ENCODE assay signal across 8 cellular contexts in the genomic region with DNA sequence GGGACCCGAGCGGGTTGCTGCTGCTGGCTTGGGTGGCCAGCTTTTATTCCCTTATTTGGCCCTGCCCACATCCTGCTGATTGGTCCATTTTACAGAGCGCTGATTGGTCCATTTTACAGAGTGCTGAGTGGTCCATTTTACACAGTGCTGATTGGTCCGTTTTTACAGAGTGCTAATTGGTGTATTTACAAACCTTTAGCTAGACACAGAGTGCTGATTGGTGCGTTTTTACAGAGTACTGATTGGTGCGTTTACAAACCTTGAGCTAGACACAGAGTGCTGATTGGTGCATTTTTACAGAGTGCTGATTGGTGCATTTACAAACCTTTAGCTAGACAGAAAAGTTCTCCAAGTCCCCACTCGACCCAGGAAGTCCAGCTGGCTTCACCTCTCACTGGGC. TPM values are rescaled to one million over a fixed set of nuclear protein-coding genes. Genes with fewer than 3 reads are reported as not detected.
DNase-seq lines count a peak whose midpoint lies in the region; ATAC-seq, FAIRE-seq and TF ChIP-seq lines count a peak whose summit lies in the region.
"Not testable (repeated sequence)": the region's sequence is repeated elsewhere in the genome, so short reads cannot be mapped to it uniquely, and the experiment has no call there.
"Had no signal": no experiment of that assay in that cellular context is flagged by ENCODE, and none has a peak within 500 bp of the region (broad histone marks: within the 10 kb centered on the region; RNA-seq: fewer than 3 reads in every experiment).

No MANE protein-coding gene starts in this region.

- 91 to 97% methylated on average over 6 to 7 of the region's 7 CpGs for WGBS in endodermal cell (ENCODE audit: insufficient coverage in 1 of 2, insufficient read length in 1 of 2), 2 experiments
- 96% methylated on average over 7 of the region's 7 CpGs for WGBS in HepG2 (ENCODE audit: low lambda C conversion rate)

- H3K4me3 ChIP-seq in HEK293 (ENCODE audit: low read depth, low read length); HepG2 (replicated peaks in 1 of 3; ENCODE audit: insufficient read depth in 1 of 3, low read depth in 2 of 3, low read length in 3 of 3): not testable (repeated sequence)
- H3K4me3 ChIP-seq in endodermal cell (ENCODE audit: low read length): peak overlapping the region; percentile 32

- H4K20me1 ChIP-seq in HepG2 (ENCODE audit: insufficient read depth, low read length): peaks cover 22% of the 10 kb centered on the region

- H3K4me3 Mint-ChIP-seq in WTC11, endodermal cell: not testable (repeated sequence)

- peaks cover 27% of the 10 kb centered on the region for H3K4me1 Mint-ChIP-seq in WTC11
- peaks cover 35% of the 10 kb centered on the region for H3K4me1 Mint-ChIP-seq in endodermal cell

- CTCF ChIA-PET in HEK293 (lab: Yijun Ruan, JAX): interaction anchor here (0.6 to 0.9 kb wide), 2 partner anchors 18 to 35 kb away, joined by 3 read pairs; no protein-coding TSS in a partner anchor
- CTCF ChIA-PET in RWPE1 (lab: Yijun Ruan, JAX); HepG2 (lab: Yijun Ruan, JAX; ENCODE audit: low intra/inter-chr PET ratio, low total read pairs): not testable (repeated sequence)
- CTCF ChIA-PET in WTC11 (lab: Charles Lee): interaction anchor here (0.6 to 1.2 kb wide), 4 partner anchors 17 to 353 kb away, joined by 3 read pairs; no protein-coding TSS in a partner anchor

- H3K4me1 ChIP-seq in HEK293 (ENCODE audit: control insufficient read depth, insufficient read depth, low read length) (peaks cover 19% of the 10 kb centered on the region), HepG2 (ENCODE audit: insufficient read depth, low read length) (peaks cover 16% of the 10 kb centered on the region)
- not testable (repeated sequence) for H3K4me1 ChIP-seq in endodermal cell (ENCODE audit: control insufficient read depth, insufficient read depth, low read length)

- H3K27me3 ChIP-seq in endodermal cell (ENCODE audit: control insufficient read depth, insufficient read depth, low read length, poor library complexity, severe bottlenecking); HepG2 (ENCODE audit: control insufficient read depth in 1 of 2, insufficient read depth in 2 of 2, low read length in 2 of 2): not testable (repeated sequence)

- not testable (repeated sequence) for TF ChIP-seq RAD21 in HepG2 (CRISPR knock-in tag; IDR thresholded peaks at IDR 0.05)

- not testable (repeated sequence) for H3K79me2 ChIP-seq in HepG2 (ENCODE audit: insufficient read depth, low read length)

- not testable (repeated sequence) for H3K9me3 ChIP-seq in HEK293 (ENCODE audit: control insufficient read depth, insufficient read depth, low read depth, low read length)
- peaks cover 37% of the 10 kb centered on the region for H3K9me3 ChIP-seq in endodermal cell (ENCODE audit: control insufficient read depth, low read length)
- H3K9me3 ChIP-seq in HepG2 (ENCODE audit: low read length): peaks cover 20% of the 10 kb centered on the region

- not testable (repeated sequence) for TF ChIP-seq CTCF in C4-2B (conservative IDR thresholded peaks at IDR 0.05); HEK293 (tag by site-specific recombination; IDR thresholded peaks at IDR 0.05); RWPE1 (conservative IDR thresholded peaks at IDR 0.05; ENCODE audit: low read depth); WTC11 (IDR thresholded peaks at IDR 0.05); endodermal cell (conservative IDR thresholded peaks at IDR 0.05); HepG2 (CRISPR knock-in tag; IDR thresholded peaks at IDR 0.05)

- H3K4me2 ChIP-seq in HepG2 (ENCODE audit: low read depth, low read length): not testable (repeated sequence)

- H3K36me3 Mint-ChIP-seq in WTC11 (peaks cover 25% of the 10 kb centered on the region), endodermal cell (ENCODE audit: low read depth) (peaks cover 52% of the 10 kb centered on the region)

- intact Hi-C loops in HepG2 (cut with micrococcal nuclease; ENCODE audit: unreplicated experiment): not testable (repeated sequence)

- not testable (repeated sequence) for TF ChIP-seq EP300 in HepG2 (IDR thresholded peaks at IDR 0.05; ENCODE audit: low read depth in 2 of 2, low read length in 2 of 2); HepG2 (CRISPR knock-in tag; IDR thresholded peaks at IDR 0.05; ENCODE audit: borderline replicate concordance)

- H3K9me3 Mint-ChIP-seq in WTC11 (peaks cover 18% of the 10 kb centered on the region), endodermal cell (peaks cover 45% of the 10 kb centered on the region)

- H3K27ac ChIP-seq in C4-2B (peak overlapping the region; percentile 61), RWPE1 (peak overlapping the region; percentile 23; the same call in 1 of the 2 replicates)
- not testable (repeated sequence) for H3K27ac ChIP-seq in HEK293 (ENCODE audit: extremely low read depth, low read depth, low read length); endodermal cell (ENCODE audit: low read depth, low read length); HepG2 (ENCODE audit: extremely low read length, insufficient read depth, low read length)

- TF ChIP-seq POLR2A in HepG2 (IDR thresholded peaks at IDR 0.05; ENCODE audit: insufficient read depth in 1 of 2, low read depth in 2 of 2, low read length in 2 of 2): not testable (repeated sequence)

- H3K9ac ChIP-seq in endodermal cell (ENCODE audit: extremely low read depth, low read length, poor library complexity, severe bottlenecking); HepG2 (ENCODE audit: insufficient read depth, low read depth, low read length): not testable (repeated sequence)

- H3K27me3 Mint-ChIP-seq in WTC11 (ENCODE audit: low read depth) (peaks cover 49% of the 10 kb centered on the region), endodermal cell (ENCODE audit: insufficient read depth) (peaks cover 22% of the 10 kb centered on the region)

- H2AFZ ChIP-seq in HepG2 (ENCODE audit: low read length): not testable (repeated sequence)

- not testable (repeated sequence) for FAIRE-seq in HepG2 (lab: Jason Lieb, UNC)

- DNase-seq in RWPE1 (ENCODE audit: low spot score); WTC11 (ENCODE audit: low spot score); endodermal cell; HepG2 (ENCODE audit: low spot score): not testable (repeated sequence)

- not testable (repeated sequence) for H3K27ac Mint-ChIP-seq in WTC11, endodermal cell

- not testable (repeated sequence) for ATAC-seq in WTC11, HepG2

- in situ Hi-C loops in HepG2 (cut with HindIII; ENCODE audit: extremely low pct_ligation_motif_present, low pct_unique_long_range_greater_than_20kb): not testable (repeated sequence)

- POLR2A ChIA-PET in HEK293 (lab: Yijun Ruan, JAX): interaction anchor here (0.5 to 2.3 kb wide), 7 partner anchors 9 to 120 kb away, joined by 3 to 13 read pairs (median 4); partner anchors contain the start of gene NUDT19
- POLR2A ChIA-PET in RWPE1 (lab: Yijun Ruan, JAX; ENCODE audit: low non-redundant PET); WTC11 (lab: Charles Lee): not testable (repeated sequence)
- POLR2A ChIA-PET in HepG2 (lab: Yijun Ruan, JAX): interaction anchor here (0.7 kb wide), 1 partner anchor 9 kb away, joined by 3 read pairs; the partner anchor contains the start of gene NUDT19

- H3K36me3 ChIP-seq in HEK293 (ENCODE audit: control insufficient read depth in 2 of 2, insufficient read depth in 1 of 2, low read length in 2 of 2): peaks cover 70 to 85% of the 10 kb centered on the region in 2 experiments
- H3K36me3 ChIP-seq in endodermal cell (ENCODE audit: control insufficient read depth, insufficient read depth, low read length); HepG2 (replicated peaks in 1 of 2; ENCODE audit: control insufficient read depth in 1 of 2, insufficient read depth in 2 of 2, low read length in 2 of 2): not testable (repeated sequence)

- not testable (repeated sequence) for BruUV-seq in HepG2 (replicated peaks; lab: Mats Ljungman, UMichigan)

RNA-seq across cellular contexts. Expression of gene NUDT19, which starts 8.5 kb away (rescaled TPM):
- total RNA-seq in WTC11 (2021) (2.4 to 3.0 TPM (median 2.7 TPM) in 3 replicates), endodermal cell (1 to 10 TPM; 5.8 to 6.8 TPM), HepG2 (2016; rRNA removed; fragmentation: Illumina TruSeq; extraction: Trizol) (3.6 and 3.9 TPM in 2 replicates)
- 4.3 TPM for polyA plus RNA-seq in endodermal cell (2013, experiment 1 of 2)
- 5.0 TPM for polyA plus RNA-seq in endodermal cell (2013, experiment 2 of 2)
- 0.51 and 0.53 TPM in 2 replicates for total RNA-seq in HepG2 (2016; cell fraction: cytosol; rRNA removed; fragmentation: Illumina TruSeq; extraction: Trizol; ENCODE audit: low read depth)
- total RNA-seq in HepG2 (2016; cell fraction: insoluble cytoplasmic fraction; rRNA removed; fragmentation: Illumina TruSeq; extraction: Trizol): 2.7 and 3.3 TPM in 2 replicates
- total RNA-seq in HepG2 (2016; cell fraction: membrane; rRNA removed; fragmentation: Illumina TruSeq; extraction: Trizol): 2.2 and 2.4 TPM in 2 replicates
- total RNA-seq in HepG2 (2016; cell fraction: nucleus; rRNA removed; fragmentation: Illumina TruSeq; extraction: Trizol): 2.1 and 2.5 TPM in 2 replicates
- polyA plus RNA-seq in HepG2 (2011; rRNA removed): 2.9 and 3.1 TPM in 2 replicates
- 1.7 and 2.2 TPM in 2 replicates for polyA plus RNA-seq in HepG2 (2011; cell fraction: cytosol; rRNA removed)
- polyA plus RNA-seq in HepG2 (2011; cell fraction: nucleus; rRNA removed): 1.9 and 2.2 TPM in 2 replicates
- polyA plus RNA-seq in HepG2 (2012): 2.2 and 3.2 TPM in 2 replicates
- 0.35 and 0.51 TPM in 2 replicates for polyA plus RNA-seq in HepG2 (2016; cell fraction: cytosol; fragmentation: Illumina TruSeq; extraction: Trizol; ENCODE audit: low read depth)
- polyA plus RNA-seq in HepG2 (2016; cell fraction: insoluble cytoplasmic fraction; fragmentation: Illumina TruSeq; extraction: Trizol; ENCODE audit: low read depth): 4.9 and 5.3 TPM in 2 replicates
- 1.7 TPM in 2 replicates for polyA plus RNA-seq in HepG2 (2016; cell fraction: membrane; fragmentation: Illumina TruSeq; extraction: Trizol; ENCODE audit: low read depth)
- 4.1 and 4.4 TPM in 2 replicates for polyA plus RNA-seq in HepG2 (2016; cell fraction: nucleus; fragmentation: Illumina TruSeq; extraction: Trizol; ENCODE audit: insufficient read depth, low read depth)
- 4.3 and 11.5 TPM in 2 replicates for polyA minus RNA-seq in HepG2 (2011; rRNA and poly(A)+ RNA removed; ENCODE audit: low replicate concordance)
- polyA minus RNA-seq in HepG2 (2011; cell fraction: cytosol; rRNA and poly(A)+ RNA removed): 4.1 and 5.1 TPM in 2 replicates
- polyA minus RNA-seq in HepG2 (2011; cell fraction: nucleus; rRNA and poly(A)+ RNA removed): 4.5 TPM in 2 replicates

RNA-seq across cellular contexts. Expression of gene TDRD12, which starts 19.4 kb away (rescaled TPM):
- 1.3 to 1.8 TPM (median 1.6 TPM) in 3 replicates for total RNA-seq in WTC11 (2021)
- under 1 TPM; 0.20 to 0.84 TPM for total RNA-seq in endodermal cell
- 0.18 TPM for polyA plus RNA-seq in endodermal cell (2013, experiment 1 of 2)
- polyA plus RNA-seq in endodermal cell (2013, experiment 2 of 2): 0.79 TPM
- 0.40 and 0.60 TPM in 2 replicates for total RNA-seq in HepG2 (2016; rRNA removed; fragmentation: Illumina TruSeq; extraction: Trizol)
- 0.20 TPM in 1 of 2 replicates, not detected in the other for total RNA-seq in HepG2 (2016; cell fraction: cytosol; rRNA removed; fragmentation: Illumina TruSeq; extraction: Trizol; ENCODE audit: low read depth)
- 0.39 and 0.50 TPM in 2 replicates for total RNA-seq in HepG2 (2016; cell fraction: insoluble cytoplasmic fraction; rRNA removed; fragmentation: Illumina TruSeq; extraction: Trizol)
- total RNA-seq in HepG2 (2016; cell fraction: membrane; rRNA removed; fragmentation: Illumina TruSeq; extraction: Trizol): 0.28 and 0.40 TPM in 2 replicates
- total RNA-seq in HepG2 (2016; cell fraction: nucleus; rRNA removed; fragmentation: Illumina TruSeq; extraction: Trizol): 0.38 and 0.47 TPM in 2 replicates
- 0.03 and 0.05 TPM in 2 replicates for polyA plus RNA-seq in HepG2 (2011; rRNA removed)
- 0.03 and 0.04 TPM in 2 replicates for polyA plus RNA-seq in HepG2 (2011; cell fraction: cytosol; rRNA removed)
- polyA plus RNA-seq in HepG2 (2011; cell fraction: nucleus; rRNA removed): 0.11 and 0.19 TPM in 2 replicates
- polyA plus RNA-seq in HepG2 (2012): 0.27 TPM in 1 of 2 replicates, not detected in the other
- polyA plus RNA-seq in HepG2 (2016; cell fraction: cytosol; fragmentation: Illumina TruSeq; extraction: Trizol; ENCODE audit: low read depth): 0.14 TPM in 1 of 2 replicates, not detected in the other
- polyA plus RNA-seq in HepG2 (2016; cell fraction: insoluble cytoplasmic fraction; fragmentation: Illumina TruSeq; extraction: Trizol; ENCODE audit: low read depth): 0.13 and 0.16 TPM in 2 replicates
- 0.13 TPM in 1 of 2 replicates, not detected in the other for polyA plus RNA-seq in HepG2 (2016; cell fraction: membrane; fragmentation: Illumina TruSeq; extraction: Trizol; ENCODE audit: low read depth)
- 0.99 and 1.5 TPM in 2 replicates for polyA plus RNA-seq in HepG2 (2016; cell fraction: nucleus; fragmentation: Illumina TruSeq; extraction: Trizol; ENCODE audit: insufficient read depth, low read depth)
- not detected in 2 replicates for polyA minus RNA-seq in HepG2 (2011; rRNA and poly(A)+ RNA removed; ENCODE audit: low replicate concordance)
- not detected in 2 replicates for polyA minus RNA-seq in HepG2 (2011; cell fraction: cytosol; rRNA and poly(A)+ RNA removed)
- polyA minus RNA-seq in HepG2 (2011; cell fraction: nucleus; rRNA and poly(A)+ RNA removed): 0.12 TPM in 1 of 2 replicates, not detected in the other
- polyA plus RNA-seq: BJ, CD14-positive monocyte had no signal

RNA-seq across cellular contexts. Expression of gene RGS9BP, which starts 24.5 kb away (rescaled TPM):
- 0.24 to 0.41 TPM (median 0.37 TPM) in 3 replicates for total RNA-seq in WTC11 (2021)
- total RNA-seq in endodermal cell: not detected
- polyA plus RNA-seq in endodermal cell (2013, experiment 1 of 2): 0.11 TPM
- polyA plus RNA-seq in endodermal cell (2013, experiment 2 of 2): 0.08 TPM
- not detected in 2 replicates for total RNA-seq in HepG2 (2016; rRNA removed; fragmentation: Illumina TruSeq; extraction: Trizol)
- not detected in 2 replicates for total RNA-seq in HepG2 (2016; cell fraction: cytosol; rRNA removed; fragmentation: Illumina TruSeq; extraction: Trizol; ENCODE audit: low read depth)
- 0.07 and 0.09 TPM in 2 replicates for total RNA-seq in HepG2 (2016; cell fraction: insoluble cytoplasmic fraction; rRNA removed; fragmentation: Illumina TruSeq; extraction: Trizol)
- total RNA-seq in HepG2 (2016; cell fraction: membrane; rRNA removed; fragmentation: Illumina TruSeq; extraction: Trizol): 0.06 TPM in 1 of 2 replicates, not detected in the other
- total RNA-seq in HepG2 (2016; cell fraction: nucleus; rRNA removed; fragmentation: Illumina TruSeq; extraction: Trizol): not detected in 2 replicates
- 0.01 and 0.03 TPM in 2 replicates for polyA plus RNA-seq in HepG2 (2011; rRNA removed)
- polyA plus RNA-seq in HepG2 (2011; cell fraction: cytosol; rRNA removed): 0.05 and 0.06 TPM in 2 replicates
- polyA plus RNA-seq in HepG2 (2011; cell fraction: nucleus; rRNA removed): 0.03 and 0.10 TPM in 2 replicates
- polyA plus RNA-seq in HepG2 (2012): 0.05 TPM in 1 of 2 replicates, not detected in the other
- polyA plus RNA-seq in HepG2 (2016; cell fraction: cytosol; fragmentation: Illumina TruSeq; extraction: Trizol; ENCODE audit: low read depth): not detected in 2 replicates
- polyA plus RNA-seq in HepG2 (2016; cell fraction: insoluble cytoplasmic fraction; fragmentation: Illumina TruSeq; extraction: Trizol; ENCODE audit: low read depth): not detected in 2 replicates
- not detected in 2 replicates for polyA plus RNA-seq in HepG2 (2016; cell fraction: membrane; fragmentation: Illumina TruSeq; extraction: Trizol; ENCODE audit: low read depth)
- not detected in 2 replicates for polyA plus RNA-seq in HepG2 (2016; cell fraction: nucleus; fragmentation: Illumina TruSeq; extraction: Trizol; ENCODE audit: insufficient read depth, low read depth)
- polyA minus RNA-seq in HepG2 (2011; rRNA and poly(A)+ RNA removed; ENCODE audit: low replicate concordance): 0.04 and 0.58 TPM in 2 replicates
- polyA minus RNA-seq in HepG2 (2011; cell fraction: cytosol; rRNA and poly(A)+ RNA removed): not detected in 2 replicates
- polyA minus RNA-seq in HepG2 (2011; cell fraction: nucleus; rRNA and poly(A)+ RNA removed): 0.13 TPM in 1 of 2 replicates, not detected in the other
- polyA plus RNA-seq: CD14-positive monocyte had no signal

RNA-seq across cellular contexts. Expression of gene ANKRD27, which starts 25.1 kb away (rescaled TPM):
- total RNA-seq in WTC11 (2021): 48.6 to 55.7 TPM (median 55.4 TPM) in 3 replicates
- 10 to 100 TPM; 35.1 to 35.9 TPM for total RNA-seq in endodermal cell
- polyA plus RNA-seq in endodermal cell (2013, experiment 1 of 2): 22.0 TPM
- polyA plus RNA-seq in endodermal cell (2013, experiment 2 of 2): 20.3 TPM
- 23.7 and 30.6 TPM in 2 replicates for total RNA-seq in HepG2 (2016; rRNA removed; fragmentation: Illumina TruSeq; extraction: Trizol)
- 3.9 and 4.2 TPM in 2 replicates for total RNA-seq in HepG2 (2016; cell fraction: cytosol; rRNA removed; fragmentation: Illumina TruSeq; extraction: Trizol; ENCODE audit: low read depth)
- 21.5 and 27.9 TPM in 2 replicates for total RNA-seq in HepG2 (2016; cell fraction: insoluble cytoplasmic fraction; rRNA removed; fragmentation: Illumina TruSeq; extraction: Trizol)
- total RNA-seq in HepG2 (2016; cell fraction: membrane; rRNA removed; fragmentation: Illumina TruSeq; extraction: Trizol): 13.6 and 15.8 TPM in 2 replicates
- total RNA-seq in HepG2 (2016; cell fraction: nucleus; rRNA removed; fragmentation: Illumina TruSeq; extraction: Trizol): 18.1 and 18.7 TPM in 2 replicates
- 20.4 and 22.2 TPM in 2 replicates for polyA plus RNA-seq in HepG2 (2011; rRNA removed)
- polyA plus RNA-seq in HepG2 (2011; cell fraction: cytosol; rRNA removed): 17.4 and 17.5 TPM in 2 replicates
- 25.3 and 27.9 TPM in 2 replicates for polyA plus RNA-seq in HepG2 (2011; cell fraction: nucleus; rRNA removed)
- 14.5 and 15.6 TPM in 2 replicates for polyA plus RNA-seq in HepG2 (2012)
- polyA plus RNA-seq in HepG2 (2016; cell fraction: cytosol; fragmentation: Illumina TruSeq; extraction: Trizol; ENCODE audit: low read depth): 1.1 and 1.6 TPM in 2 replicates
- 17.2 and 20.4 TPM in 2 replicates for polyA plus RNA-seq in HepG2 (2016; cell fraction: insoluble cytoplasmic fraction; fragmentation: Illumina TruSeq; extraction: Trizol; ENCODE audit: low read depth)
- 5.4 and 5.6 TPM in 2 replicates for polyA plus RNA-seq in HepG2 (2016; cell fraction: membrane; fragmentation: Illumina TruSeq; extraction: Trizol; ENCODE audit: low read depth)
- polyA plus RNA-seq in HepG2 (2016; cell fraction: nucleus; fragmentation: Illumina TruSeq; extraction: Trizol; ENCODE audit: insufficient read depth, low read depth): 21.2 and 21.9 TPM in 2 replicates
- polyA minus RNA-seq in HepG2 (2011; rRNA and poly(A)+ RNA removed; ENCODE audit: low replicate concordance): 33.4 and 37.1 TPM in 2 replicates
- polyA minus RNA-seq in HepG2 (2011; cell fraction: cytosol; rRNA and poly(A)+ RNA removed): 17.4 and 20.0 TPM in 2 replicates
- polyA minus RNA-seq in HepG2 (2011; cell fraction: nucleus; rRNA and poly(A)+ RNA removed): 38.9 and 44.3 TPM in 2 replicates
